8 cellular contexts compared by ENCODE assay signal in genomic region chr20:45971425-45971674, GRCh38. TPM values are rescaled to one million over a fixed set of nuclear protein-coding genes. Genes with fewer than 3 reads are reported as not detected.
DNase-seq lines count a peak whose midpoint lies in the region; ATAC-seq, FAIRE-seq and TF ChIP-seq lines count a peak whose summit lies in the region.

No MANE protein-coding gene starts in this region.

- H3K79me2 ChIP-seq in mesendoderm (ENCODE audit: control insufficient read depth, insufficient read depth, low read length) = peaks cover 3% of the 10 kb centered on the region

- ATAC-seq in heart left ventricle = no peak
- peak; percentile 22 for ATAC-seq in HG03442 (IDR thresholded peaks at IDR 0.05; ENCODE audit: unreplicated experiment)

- H3K4ac ChIP-seq in mesendoderm (ENCODE audit: low read depth, low read length) = no peak overlapping the region

- H4K8ac ChIP-seq in mesendoderm (ENCODE audit: low read depth, low read length) = no peak overlapping the region

- no peak overlapping the region for H2BK120ac ChIP-seq in mesendoderm (ENCODE audit: low read depth, low read length)

- H3K18ac ChIP-seq in mesendoderm (ENCODE audit: low read length) = no peak overlapping the region

- no peak overlapping the region for H2BK5ac ChIP-seq in mesendoderm (ENCODE audit: low read length)

- no peak overlapping the region for H2BK15ac ChIP-seq in mesendoderm (replicated peaks; ENCODE audit: low read depth)

- no peak overlapping the region for H3K23ac ChIP-seq in mesendoderm (ENCODE audit: low read length)

- H3K56ac ChIP-seq in mesendoderm (ENCODE audit: low read length) = peak overlapping the region; percentile 93

- no peak for FAIRE-seq in D721Med (lab: Jason Lieb, UNC)

- peaks cover 0 to 35% (median 13%) of the 10 kb centered on the region in 12 donors for H3K4me1 ChIP-seq in heart left ventricle
- H3K4me1 ChIP-seq in mesendoderm (ENCODE audit: control insufficient read depth, low read depth, low read length) = peaks cover 2% of the 10 kb centered on the region

- no peaks in the 10 kb centered on the region for H3K27me3 ChIP-seq in heart left ventricle
- H3K27me3 ChIP-seq in mesendoderm (ENCODE audit: insufficient read depth, low read length, poor library complexity) = no peaks in the 10 kb centered on the region

- no peak for DNase-seq in heart left ventricle
- DNase-seq in cardiac septum (ENCODE audit: low spot score) = no peak
- no peak for DNase-seq in mesendoderm
- no peak for DNase-seq in D721Med (ENCODE audit: insufficient read length, low spot score)
- DNase-seq in stimulated activated CD4-positive, alpha-beta T cell treated with anti-CD3 and anti-CD28 coated beads, Interleukin-1b, Interleukin-23, amount 100 ng/mL, for 48 hours = no peak
- no peak for DNase-seq in DMS53 treated with DMSO at 0.1 percent for 48 hours (lab: John Stamatoyannopoulos, UW; ENCODE audit: unreplicated experiment)

- no peak for TF ChIP-seq POLR2A in heart left ventricle (IDR thresholded peaks at IDR 0.05)

- intact Hi-C loops in heart left ventricle (cut with DNase I) = loop anchor here in 5 of 10 donors (1.0 to 10.0 kb wide), 6 partner anchors 37 to 177 kb away; partner anchors contain the start of genes PCIF1 (in 3 of the 5), DNTTIP1 (in 2 of the 5), WFDC3 (in 2 of the 5) and CTSA (in 1 of the 5)
- intact Hi-C loops in cardiac septum (cut with DNase I) = loop anchor here (2.0 to 5.0 kb wide), 3 partner anchors 34 to 91 kb away; partner anchors contain the start of genes CTSA, NEURL2 and ZSWIM1

- H4K5ac ChIP-seq in mesendoderm (ENCODE audit: low read length) = no peak overlapping the region

- peak overlapping the region; percentile 70 to 97 (median 84) for H3K4me3 ChIP-seq in heart left ventricle
- H3K4me3 ChIP-seq in mesendoderm (ENCODE audit: low read length) = peak overlapping the region; percentile 75

- peak overlapping the region; percentile 39 for H3K4me2 ChIP-seq in mesendoderm (ENCODE audit: low read length)

- peak overlapping the region; percentile 75 for H3K9ac ChIP-seq in mesendoderm (ENCODE audit: low read length)

- 2 to 3% (median 2%) methylated on average over 8 to 14 of the region's 14 CpGs for WGBS in heart left ventricle, 4 donors
- no CpG with 5 or more reads among the region's 14 CpGs for WGBS in mesendoderm (ENCODE audit: extremely low coverage, insufficient coverage, low lambda C conversion rate)

- H3K36me3 ChIP-seq in heart left ventricle (peaks cover 0 to 34% (median 32%) of the 10 kb centered on the region in 9 donors), mesendoderm (ENCODE audit: control insufficient read depth, insufficient read depth, low read length) (peaks cover 5% of the 10 kb centered on the region)

- peak overlapping the region; percentile 90 to 100 (median 98) for H3K27ac ChIP-seq in heart left ventricle
- peak overlapping the region; percentile 99 for H3K27ac ChIP-seq in angular gyrus (ENCODE audit: low read depth, low read length)
- H3K27ac ChIP-seq in mesendoderm (ENCODE audit: low read depth, low read length) = no peak overlapping the region

- peaks cover 12% of the 10 kb centered on the region for H3K79me1 ChIP-seq in mesendoderm (ENCODE audit: low read length)

- H3K9me3 ChIP-seq in heart left ventricle = no peaks in the 10 kb centered on the region

- TF ChIP-seq CTCF in heart left ventricle (IDR thresholded peaks at IDR 0.05) (no peak), D721Med (IDR thresholded peaks at IDR 0.05; ENCODE audit: insufficient read depth, missing control alignments) (no peak)

- H2AK5ac ChIP-seq in mesendoderm (ENCODE audit: low read length) = peak overlapping the region; percentile 22

RNA-seq across cellular contexts. Expression of gene ZNF335, which starts 0.7 kb away (rescaled TPM):
- 10 to 100 TPM in 3 of 9 donors, 1 to 10 TPM in 6; 5.6 to 14.9 (median 8.5) TPM for total RNA-seq in heart left ventricle
- polyA plus RNA-seq in heart left ventricle = 1 to 10 TPM; 7.0 TPM
- total RNA-seq in cardiac septum = 8.5 TPM
- 10.9 TPM for polyA plus RNA-seq in mesendoderm (2013, experiment 1 of 2)
- polyA plus RNA-seq in mesendoderm (2013, experiment 2 of 2) = 10.4 TPM

RNA-seq across cellular contexts. Expression of gene PCIF1, which starts 36.9 kb away (rescaled TPM):
- total RNA-seq in heart left ventricle (10 to 100 TPM; 22.2 to 40.2 (median 28.2) TPM), cardiac septum (30.2 TPM)
- polyA plus RNA-seq in heart left ventricle = 10 to 100 TPM; 17.5 to 31.1 TPM
- 21.6 TPM for polyA plus RNA-seq in mesendoderm (2013, experiment 1 of 2)
- 20.1 TPM for polyA plus RNA-seq in mesendoderm (2013, experiment 2 of 2)

RNA-seq across cellular contexts. Expression of gene MMP9, which starts 37.4 kb away (rescaled TPM):
- total RNA-seq in heart left ventricle (10 to 100 TPM in 1 of 9 donors, 1 to 10 TPM in 5, under 1 TPM in 3; 0.35 to 15.8 (median 1.1) TPM), cardiac septum (2.4 TPM)
- under 1 TPM; 0.19 to 0.49 TPM for polyA plus RNA-seq in heart left ventricle
- 6.3 TPM for polyA plus RNA-seq in mesendoderm (2013, experiment 1 of 2)
- 6.2 TPM for polyA plus RNA-seq in mesendoderm (2013, experiment 2 of 2)

RNA-seq across cellular contexts. Expression of gene SLC12A5, which starts 57.7 kb away (rescaled TPM):
- 1 to 10 TPM in 2 of 9 donors, under 1 TPM in 1, not detected in 6; 0.73 to 1.7 (median 1.2) TPM for total RNA-seq in heart left ventricle
- not detected for polyA plus RNA-seq in heart left ventricle
- 0.73 TPM for total RNA-seq in cardiac septum
- polyA plus RNA-seq in mesendoderm (2013, experiment 1 of 2) = 20.5 TPM
- 21.4 TPM for polyA plus RNA-seq in mesendoderm (2013, experiment 2 of 2)

RNA-seq across cellular contexts. Expression of gene PLTP, which starts 59.4 kb away (rescaled TPM):
- 100 to 1,000 TPM in 3 of 9 donors, 10 to 100 TPM in 6; 19.8 to 367 (median 81.1) TPM for total RNA-seq in heart left ventricle
- polyA plus RNA-seq in heart left ventricle = 10 to 100 TPM; 21.5 to 33.2 TPM
- total RNA-seq in cardiac septum = 37.1 TPM
- polyA plus RNA-seq in mesendoderm (2013, experiment 1 of 2) = 65.4 TPM
- 67.5 TPM for polyA plus RNA-seq in mesendoderm (2013, experiment 2 of 2)
